In genomic region chr19:38740932-38741331, GRCh38 we compare ENCODE assay signal across 19 cellular contexts. TPM values are rescaled to one million over a fixed set of nuclear protein-coding genes. Genes with fewer than 3 reads are reported as not detected.
DNase-seq lines count a peak whose midpoint lies in the region; ATAC-seq and TF ChIP-seq lines count a peak whose summit lies in the region.
"Had no signal": no experiment of that assay in that cellular context is flagged by ENCODE, and none has a peak within 500 bp of the region (broad histone marks: within the 10 kb centered on the region; RNA-seq: fewer than 3 reads in every experiment).

No MANE protein-coding gene starts in this region.

- H3K4me1 Mint-ChIP-seq in stimulated activated memory B cell treated with anti-CD40 and anti-IgM and Interleukin-4, amounts not matched to agents 10 μg/mL and 1 μg/mL and 100 μg/mL, for 72 hours, result peaks cover 24% of the 10 kb centered on the region

- H3K4me3 Mint-ChIP-seq in stimulated activated memory B cell treated with anti-CD40 and anti-IgM and Interleukin-4, amounts not matched to agents 10 μg/mL and 1 μg/mL and 100 μg/mL, for 72 hours, result no peak overlapping the region
- H3K4me3 Mint-ChIP-seq: B cell had no signal

- no peaks in the 10 kb centered on the region for H3K79me2 ChIP-seq in osteoblast (ENCODE audit: insufficient read depth, low read length)

- no peaks in the 10 kb centered on the region for H3K9me3 ChIP-seq in osteoblast (ENCODE audit: low read depth, low read length)
- H3K9me3 ChIP-seq: BLaER1 treated with 17β-estradiol and CSF1 and Interleukin-3, amounts not matched to agents 10 nM and 100 nM; HAP-1 had no signal

- no peaks in the 10 kb centered on the region for H3K4me1 ChIP-seq in osteoblast (ENCODE audit: insufficient read depth, low read length)
- H3K4me1 ChIP-seq: HAP-1 had no signal

- no peak overlapping the region for H3K4me3 ChIP-seq in osteoblast (ENCODE audit: insufficient read depth, low read length)
- H3K4me3 ChIP-seq: BLaER1 treated with 17β-estradiol and CSF1 and Interleukin-3, amounts not matched to agents 10 nM and 100 nM; GM12878; HAP-1 had no signal

- H3K27me3 ChIP-seq in osteoblast (ENCODE audit: insufficient read depth, low read length), result no peaks in the 10 kb centered on the region

- H4K20me1 ChIP-seq in osteoblast (ENCODE audit: insufficient read depth, low read length), result no peaks in the 10 kb centered on the region
- H4K20me1 ChIP-seq: BLaER1 treated with 17β-estradiol and CSF1 and Interleukin-3, amounts not matched to agents 10 nM and 100 nM had no signal

- H3K27ac ChIP-seq in osteoblast (ENCODE audit: low read depth, low read length), result no peak overlapping the region
- H3K27ac ChIP-seq: BLaER1 treated with 17β-estradiol and CSF1 and Interleukin-3, amounts not matched to agents 10 nM and 100 nM had no signal

- H3K27me3 Mint-ChIP-seq in stimulated activated memory B cell treated with anti-CD40 and anti-IgM and Interleukin-4, amounts not matched to agents 10 μg/mL and 1 μg/mL and 100 μg/mL, for 72 hours, result no peaks in the 10 kb centered on the region
- H3K27me3 Mint-ChIP-seq: B cell had no signal

- no peaks in the 10 kb centered on the region for H3K36me3 Mint-ChIP-seq in stimulated activated memory B cell treated with anti-CD40 and anti-IgM and Interleukin-4, amounts not matched to agents 10 μg/mL and 1 μg/mL and 100 μg/mL, for 72 hours
- H3K36me3 Mint-ChIP-seq: CD4-positive, alpha-beta memory T cell had no signal

- TF ChIP-seq CTCF in osteoblast (IDR thresholded peaks at IDR 0.05; ENCODE audit: extremely low read depth, low read depth, low read length), result no peak

- DNase-seq in EH (ENCODE audit: low read depth), result peak; percentile 2
- DNase-seq in astrocyte of the hippocampus (ENCODE audit: low read depth, low spot score), result peak; percentile 1
- peak; percentile 17 for DNase-seq in osteoblast (ENCODE audit: insufficient read length, low spot score, missing footprints)
- no peak for DNase-seq in stimulated activated naive CD4-positive, alpha-beta T cell (lab: John Stamatoyannopoulos, UW)
- DNase-seq in cerebellum (ENCODE audit: low spot score), result no peak
- DNase-seq in C1 segment of cervical spinal cord (lab: John Stamatoyannopoulos, UW), result no peak
- DNase-seq in NCI-H1048 (lab: John Stamatoyannopoulos, UW), result no peak
- DNase-seq: CD4-positive, alpha-beta memory T cell; COR-L47; DMS153; DND-41; GDM1; GOT3 had no signal

- ATAC-seq in stimulated activated memory B cell treated with anti-CD40 and anti-IgM and Interleukin-4, amounts not matched to agents 10 μg/mL and 1 μg/mL and 100 μg/mL, for 72 hours, result no peak
- ATAC-seq: GM12878 had no signal

- H3K36me3 ChIP-seq in osteoblast (ENCODE audit: insufficient read depth, low read length), result no peaks in the 10 kb centered on the region
- H3K36me3 ChIP-seq: BLaER1 treated with 17β-estradiol and CSF1 and Interleukin-3, amounts not matched to agents 10 nM and 100 nM; HAP-1 had no signal

- no peaks in the 10 kb centered on the region for H3K9me3 Mint-ChIP-seq in stimulated activated memory B cell treated with anti-CD40 and anti-IgM and Interleukin-4, amounts not matched to agents 10 μg/mL and 1 μg/mL and 100 μg/mL, for 72 hours
- H3K9me3 Mint-ChIP-seq: CD4-positive, alpha-beta memory T cell had no signal

- H3K27ac Mint-ChIP-seq in stimulated activated memory B cell treated with anti-CD40 and anti-IgM and Interleukin-4, amounts not matched to agents 10 μg/mL and 1 μg/mL and 100 μg/mL, for 72 hours, result peak overlapping the region; percentile 34
- H3K27ac Mint-ChIP-seq: B cell had no signal

- no peak overlapping the region for H2AFZ ChIP-seq in osteoblast (ENCODE audit: low read length)

- H3K4me2 ChIP-seq in osteoblast (ENCODE audit: insufficient read depth, low read length), result no peak overlapping the region
- H3K4me2 ChIP-seq: BLaER1 treated with 17β-estradiol and CSF1 and Interleukin-3, amounts not matched to agents 10 nM and 100 nM had no signal

RNA-seq across cellular contexts. Expression of gene CAPN12, which starts 3.3 kb away (rescaled TPM):
- total RNA-seq in osteoblast (not detected in 2 replicates), cerebellum (0.54 TPM)
- total RNA-seq: A172 had no signal

RNA-seq across cellular contexts. Expression of gene LGALS7, which starts 32.4 kb away (rescaled TPM):
- total RNA-seq in osteoblast (not detected in 2 replicates), cerebellum (not detected)
- total RNA-seq: A172; B cell; CD4-positive, alpha-beta memory T cell; GM12878 had no signal

RNA-seq across cellular contexts. Expression of gene LGALS7B, which starts 48.1 kb away (rescaled TPM):
- not detected in 2 replicates for total RNA-seq in osteoblast
- not detected for total RNA-seq in cerebellum
- total RNA-seq: A172; B cell; CD4-positive, alpha-beta memory T cell; GM12878 had no signal

Comparison
In these comparisons a context has a peak if more than half of its experiments do, and no peak if none do; other contexts are left out.
1. DNase-seq: peak in EH (single experiment), astrocyte of the hippocampus (single experiment) and osteoblast (single experiment); none in stimulated activated naive CD4-positive, alpha-beta T cell (0 of 6), cerebellum (single experiment), C1 segment of cervical spinal cord (0 of 14) and NCI-H1048 (single experiment).